ENCODE assay signal across 8 cellular contexts in genomic region chrX:148047216-148047615, GRCh38.
"Had no signal": no experiment of that assay in that cellular context is flagged by ENCODE, and none has a peak within 500 bp of the region (broad histone marks: within the 10 kb centered on the region; RNA-seq: fewer than 3 reads in every experiment).

No MANE protein-coding gene starts in this region.

- DNase-seq: GM23248, GOT3, H7, HFFc6, IMR-90 had no signal

- H3K4me3 ChIP-seq: GM23248, HAP-1 had no signal

- H3K36me3 ChIP-seq: HAP-1 had no signal

- H3K4me1 ChIP-seq: HAP-1 had no signal

- H2AFZ ChIP-seq: GM23248 had no signal

- ATAC-seq: HCT116 had no signal

- H3K27ac Mint-ChIP-seq: HFFc6 had no signal

- H3K9me3 ChIP-seq: HAP-1 had no signal

- H3K9ac ChIP-seq: GM23248 had no signal

- H3K27ac ChIP-seq: GM23248, HL-60 had no signal

- H3K9me3 Mint-ChIP-seq: HFFc6 had no signal

- H3K4me3 Mint-ChIP-seq: HFFc6 had no signal
